22 cellular contexts compared by ENCODE assay signal in genomic region chr17:20702692-20703091, GRCh38.
DNase-seq lines count a peak whose midpoint lies in the region; ATAC-seq lines count a peak whose summit lies in the region.
"Had no signal": no experiment of that assay in that cellular context is flagged by ENCODE, and none has a peak within 500 bp of the region (broad histone marks: within the 10 kb centered on the region; RNA-seq: fewer than 3 reads in every experiment).

No MANE protein-coding gene starts in this region.

- no peaks in the 10 kb centered on the region for H3K36me3 ChIP-seq in naive thymus-derived CD4-positive, alpha-beta T cell (ENCODE audit: control insufficient read depth in 2 of 3, insufficient read depth in 3 of 3, low read length in 3 of 3)
- H3K36me3 ChIP-seq: BE2C; BLaER1 treated with 17β-estradiol and CSF1 and Interleukin-3, amounts not matched to agents 10 nM and 100 nM; HAP-1 had no signal

- CTCF ChIA-PET in naive thymus-derived CD4-positive, alpha-beta T cell (lab: Charles Lee) = no interaction called here

- H3K27ac Mint-ChIP-seq in central memory CD8-positive, alpha-beta T cell (ENCODE audit: low read depth) = no peak overlapping the region
- no peak overlapping the region for H3K27ac Mint-ChIP-seq in naive thymus-derived CD4-positive, alpha-beta T cell
- no peak overlapping the region for H3K27ac Mint-ChIP-seq in stimulated activated effector memory CD8-positive, alpha-beta T cell treated with anti-CD3 and anti-CD28 coated beads, Interleukin-12 subunit alpha, Interleukin-12 subunit beta, amount 100 ng/mL, for 72 hours
- H3K27ac Mint-ChIP-seq: CD4-positive, alpha-beta memory T cell had no signal

- H3K27me3 Mint-ChIP-seq in central memory CD8-positive, alpha-beta T cell = no peaks in the 10 kb centered on the region
- no peaks in the 10 kb centered on the region for H3K27me3 Mint-ChIP-seq in naive thymus-derived CD4-positive, alpha-beta T cell
- H3K27me3 Mint-ChIP-seq: CD4-positive, alpha-beta memory T cell had no signal

- no peak overlapping the region for H3K4me3 ChIP-seq in naive thymus-derived CD4-positive, alpha-beta T cell (ENCODE audit: low read length)
- H3K4me3 ChIP-seq: A549; BLaER1 treated with 17β-estradiol and CSF1 and Interleukin-3, amounts not matched to agents 10 nM and 100 nM; HAP-1 had no signal

- POLR2A ChIA-PET in naive thymus-derived CD4-positive, alpha-beta T cell (lab: Charles Lee) = no interaction called here

- H3K9me3 Mint-ChIP-seq in central memory CD8-positive, alpha-beta T cell = no peaks in the 10 kb centered on the region
- H3K9me3 Mint-ChIP-seq in naive thymus-derived CD4-positive, alpha-beta T cell = peaks cover 0 to 2% (median 0%) of the 10 kb centered on the region in 11 donors
- no peaks in the 10 kb centered on the region for H3K9me3 Mint-ChIP-seq in stimulated activated effector memory CD8-positive, alpha-beta T cell treated with anti-CD3 and anti-CD28 coated beads, Interleukin-12 subunit alpha, Interleukin-12 subunit beta, amount 100 ng/mL, for 72 hours

- no peaks in the 10 kb centered on the region for H3K9me3 ChIP-seq in naive thymus-derived CD4-positive, alpha-beta T cell (ENCODE audit: control insufficient read depth in 2 of 3, low read length in 3 of 3)
- H3K9me3 ChIP-seq: A549; BE2C; BLaER1 treated with 17β-estradiol and CSF1 and Interleukin-3, amounts not matched to agents 10 nM and 100 nM; HAP-1 had no signal

- H3K27ac ChIP-seq in naive thymus-derived CD4-positive, alpha-beta T cell (ENCODE audit: low read depth, low read length) = no peak overlapping the region
- H3K27ac ChIP-seq: A549; BLaER1 treated with 17β-estradiol and CSF1 and Interleukin-3, amounts not matched to agents 10 nM and 100 nM had no signal

- no peak overlapping the region for H3K4me3 Mint-ChIP-seq in central memory CD8-positive, alpha-beta T cell
- H3K4me3 Mint-ChIP-seq in naive thymus-derived CD4-positive, alpha-beta T cell = no peak overlapping the region
- H3K4me3 Mint-ChIP-seq in stimulated activated effector memory CD8-positive, alpha-beta T cell treated with anti-CD3 and anti-CD28 coated beads, Interleukin-12 subunit alpha, Interleukin-12 subunit beta, amount 100 ng/mL, for 72 hours = no peak overlapping the region
- H3K4me3 Mint-ChIP-seq: CD4-positive, alpha-beta memory T cell had no signal

- H3K4me1 Mint-ChIP-seq in central memory CD8-positive, alpha-beta T cell = peaks cover 14% of the 10 kb centered on the region
- H3K4me1 Mint-ChIP-seq in naive thymus-derived CD4-positive, alpha-beta T cell = peaks cover 12 to 42% (median 16%) of the 10 kb centered on the region in 7 donors
- H3K4me1 Mint-ChIP-seq in stimulated activated effector memory CD8-positive, alpha-beta T cell treated with anti-CD3 and anti-CD28 coated beads, Interleukin-12 subunit alpha, Interleukin-12 subunit beta, amount 100 ng/mL, for 72 hours = peaks cover 9% of the 10 kb centered on the region

- peaks cover 0 to 8% of the 10 kb centered on the region in 2 donors for H3K4me1 ChIP-seq in naive thymus-derived CD4-positive, alpha-beta T cell (ENCODE audit: control insufficient read depth in 2 of 2, insufficient read depth in 2 of 2, low read length in 2 of 2)
- H3K4me1 ChIP-seq: A549, BE2C, HAP-1 had no signal

- no peaks in the 10 kb centered on the region for H3K27me3 ChIP-seq in naive thymus-derived CD4-positive, alpha-beta T cell (ENCODE audit: control insufficient read depth in 2 of 2, insufficient read depth in 2 of 2, low read length in 2 of 2)
- H3K27me3 ChIP-seq: BE2C; BLaER1 treated with 17β-estradiol and CSF1 and Interleukin-3, amounts not matched to agents 10 nM and 100 nM had no signal

- H3K36me3 Mint-ChIP-seq in central memory CD8-positive, alpha-beta T cell (ENCODE audit: insufficient read depth) = peaks cover 2% of the 10 kb centered on the region
- no peaks in the 10 kb centered on the region for H3K36me3 Mint-ChIP-seq in naive thymus-derived CD4-positive, alpha-beta T cell
- H3K36me3 Mint-ChIP-seq in stimulated activated effector memory CD8-positive, alpha-beta T cell treated with anti-CD3 and anti-CD28 coated beads, Interleukin-12 subunit alpha, Interleukin-12 subunit beta, amount 100 ng/mL, for 72 hours = no peaks in the 10 kb centered on the region
- H3K36me3 Mint-ChIP-seq: CD4-positive, alpha-beta memory T cell had no signal

- intact Hi-C loops in naive thymus-derived CD4-positive, alpha-beta T cell (cut with micrococcal nuclease) = no loop called here

- ATAC-seq in central memory CD8-positive, alpha-beta T cell (replicated peaks; ENCODE audit: extremely low read depth, poor library complexity, severe bottlenecking) = peak; percentile 20
- peak; percentile 13 for ATAC-seq in naive thymus-derived CD4-positive, alpha-beta T cell
- ATAC-seq in stimulated activated effector memory CD8-positive, alpha-beta T cell treated with anti-CD3 and anti-CD28 coated beads, Interleukin-12 subunit alpha, Interleukin-12 subunit beta, amount 100 ng/mL, for 72 hours = peak; percentile 32
- ATAC-seq: A549 had no signal

- peak; percentile 2 for DNase-seq in stimulated activated CD8-positive, alpha-beta memory T cell treated with anti-CD3 and anti-CD28 coated beads, Interleukin-4, amount 100 ng/mL, for 24 hours (ENCODE audit: low read depth)
- no peak for DNase-seq in stimulated activated CD8-positive, alpha-beta memory T cell treated with anti-CD3 and anti-CD28 coated beads, Interleukin-4, amount 100 ng/mL, for 48 hours
- no peak for DNase-seq in central memory CD8-positive, alpha-beta T cell (ENCODE audit: low spot score in 2 of 2)
- DNase-seq in naive thymus-derived CD4-positive, alpha-beta T cell = no peak
- no peak for DNase-seq in stimulated activated effector memory CD8-positive, alpha-beta T cell treated with anti-CD3 and anti-CD28 coated beads, Interleukin-12 subunit alpha, Interleukin-12 subunit beta, amount 100 ng/mL, for 72 hours (ENCODE audit: low spot score in 2 of 2)
- DNase-seq in NCI-H2227 (lab: John Stamatoyannopoulos, UW; ENCODE audit: unreplicated experiment) (no peak), globus pallidus (ENCODE audit: low spot score) (no peak)
- no peak for DNase-seq in central memory CD4-positive, alpha-beta T cell
- DNase-seq: 8988T; ACHN; AML-193; BE2C; Calu3; CD4-positive, alpha-beta memory T cell; COR-L47; DMS53; DMS79 treated with DMSO at 0.1 percent for 48 hours; GF-D8; GOT3 had no signal
